Comparison of ENCODE assay signal across 8 cellular contexts in genomic region chr4:51895816-51896408, GRCh38. TPM values are rescaled to one million over a fixed set of nuclear protein-coding genes. Genes with fewer than 3 reads are reported as not detected.
DNase-seq lines count a peak whose midpoint lies in the region; ATAC-seq and TF ChIP-seq lines count a peak whose summit lies in the region.

No MANE protein-coding gene starts in this region.

- no peaks in the 10 kb centered on the region for H3K27me3 Mint-ChIP-seq in activated naive CD4-positive, alpha-beta T cell treated with anti-CD3 and anti-CD28 coated beads, Interleukin-2, amount 10 ng/mL, durations not matched to agents 7 days and 5 days

- H3K9me3 ChIP-seq in psoas muscle, result no peaks in the 10 kb centered on the region

- no peak overlapping the region for H3K4me3 ChIP-seq in Jurkat, Clone E6-1 (ENCODE audit: low read length)
- no peak overlapping the region for H3K4me3 ChIP-seq in psoas muscle

- DNase-seq in GM03348 (ENCODE audit: low spot score), result peak; percentile 84
- peak; percentile 71 for DNase-seq in Jurkat, Clone E6-1 (ENCODE audit: low read depth, low spot score)
- peak; percentile 0 for DNase-seq in SIG-M5 (lab: John Stamatoyannopoulos, UW)
- DNase-seq in activated naive CD4-positive, alpha-beta T cell treated with anti-CD3 and anti-CD28 coated beads, Interleukin-2, amount 10 ng/mL, durations not matched to agents 7 days and 5 days, result peak; percentile 57
- DNase-seq in Right ventricle myocardium superior, result peak; percentile 45
- DNase-seq in psoas muscle, result peak; percentile 38 to 61
- DNase-seq in NCI-H446 treated with DMSO at 0.1 percent for 48 hours (lab: John Stamatoyannopoulos, UW), result no peak

- no peaks in the 10 kb centered on the region for H3K27me3 ChIP-seq in psoas muscle (ENCODE audit: insufficient read depth in 3 of 3, low read length in 2 of 3)

- H3K36me3 Mint-ChIP-seq in activated naive CD4-positive, alpha-beta T cell treated with anti-CD3 and anti-CD28 coated beads, Interleukin-2, amount 10 ng/mL, durations not matched to agents 7 days and 5 days, result peaks cover 23% of the 10 kb centered on the region

- no peaks in the 10 kb centered on the region for H3K9me3 Mint-ChIP-seq in activated naive CD4-positive, alpha-beta T cell treated with anti-CD3 and anti-CD28 coated beads, Interleukin-2, amount 10 ng/mL, durations not matched to agents 7 days and 5 days

- H3K4me3 Mint-ChIP-seq in activated naive CD4-positive, alpha-beta T cell treated with anti-CD3 and anti-CD28 coated beads, Interleukin-2, amount 10 ng/mL, durations not matched to agents 7 days and 5 days, result no peak overlapping the region

- peaks cover 0 to 40% of the 10 kb centered on the region in 2 donors for H3K36me3 ChIP-seq in psoas muscle (ENCODE audit: insufficient read depth in 1 of 2, low read depth in 1 of 2)

- ATAC-seq in GM21825 (IDR thresholded peaks at IDR 0.05; ENCODE audit: unreplicated experiment) (peak; percentile 95), Right ventricle myocardium superior (ENCODE audit: poor library complexity) (peak; percentile 95), psoas muscle (peak; percentile 90 to 97 (median 96))

- intact Hi-C loops in Right ventricle myocardium superior (cut with DNase I) (loop anchor here (10.0 kb wide), 2 partner anchors 51 to 129 kb away; partner anchors contain the start of genes DCUN1D4 and LRRC66), psoas muscle (cut with DNase I) (loop anchor here (5.0 to 10.0 kb wide), 4 partner anchors 51 to 131 kb away; partner anchors contain the start of gene DCUN1D4 (in 2 of the 2))

- no peak overlapping the region for H3K27ac Mint-ChIP-seq in activated naive CD4-positive, alpha-beta T cell treated with anti-CD3 and anti-CD28 coated beads, Interleukin-2, amount 10 ng/mL, durations not matched to agents 7 days and 5 days

- TF ChIP-seq CTCF in psoas muscle (IDR thresholded peaks at IDR 0.05), result peak; percentile 78

- H3K27ac ChIP-seq in psoas muscle, result peak overlapping the region; percentile 57

- H3K4me1 ChIP-seq in psoas muscle, result peaks cover 12% of the 10 kb centered on the region

- 40 to 41% (median 40%) methylated on average over 2 of the region's 2 CpGs for WGBS in psoas muscle, 3 donors

- H3K4me1 Mint-ChIP-seq in activated naive CD4-positive, alpha-beta T cell treated with anti-CD3 and anti-CD28 coated beads, Interleukin-2, amount 10 ng/mL, durations not matched to agents 7 days and 5 days, result peaks cover 8% of the 10 kb centered on the region

- CTCF ChIA-PET in activated naive CD4-positive, alpha-beta T cell treated with anti-CD3 and anti-CD28 coated beads, Interleukin-2, amount 10 ng/mL, durations not matched to agents 7 days and 5 days (lab: Charles Lee), result interaction anchor here (0.7 to 2.1 kb wide), 5 partner anchors 9 to 130 kb away, joined by 3 to 7 read pairs (median 3); partner anchors contain the start of gene LRRC66

RNA-seq across cellular contexts. Expression of gene DCUN1D4, which starts 53.0 kb away (rescaled TPM):
- 14.7 TPM for polyA plus RNA-seq in Jurkat, Clone E6-1 (2012; ENCODE audit: insufficient read depth, insufficient read length)
- total RNA-seq in Right ventricle myocardium superior, result 35.2 TPM
- 10 to 100 TPM; 24.0 to 43.1 (median 31.1) TPM for total RNA-seq in psoas muscle
- polyA plus RNA-seq in psoas muscle, result 10 to 100 TPM; 13.5 to 30.5 (median 15.0) TPM
